8 cellular contexts compared by ENCODE assay signal in the genomic region with DNA sequence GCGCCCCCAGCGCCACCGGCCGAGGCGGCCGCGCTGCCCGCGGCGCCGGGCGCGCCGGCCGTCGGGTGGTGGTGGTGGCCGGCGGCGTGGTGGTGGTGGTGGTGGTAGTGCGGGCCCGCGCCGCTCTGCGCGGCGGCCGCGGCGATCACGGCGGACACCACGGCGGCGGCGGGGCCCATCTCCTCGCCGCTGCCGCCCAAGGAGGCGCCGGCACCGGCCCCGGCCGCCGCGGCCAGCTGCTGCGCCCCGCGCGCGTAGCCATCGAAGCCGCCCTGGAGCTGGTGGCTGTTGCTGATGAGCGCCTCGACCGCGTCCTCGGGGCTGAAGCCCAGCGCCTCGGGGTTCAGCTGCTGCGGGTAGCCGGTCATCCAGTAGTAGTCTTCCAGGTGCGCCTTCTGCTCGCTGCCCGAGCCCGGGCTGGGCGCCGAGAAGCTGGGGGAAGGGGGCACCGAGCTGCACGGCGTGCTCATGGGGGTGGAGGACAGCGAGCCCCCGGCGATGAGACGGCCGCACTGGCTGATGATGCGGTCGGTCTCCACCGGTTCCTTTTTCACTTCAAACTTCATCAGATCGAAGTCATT. TPM values are rescaled to one million over a fixed set of nuclear protein-coding genes. Genes with fewer than 3 reads are reported as not detected.
DNase-seq lines count a peak whose midpoint lies in the region; ATAC-seq and TF ChIP-seq lines count a peak whose summit lies in the region.

No MANE protein-coding gene starts in this region.

- H3K27ac Mint-ChIP-seq in Calu3 (ENCODE audit: unreplicated experiment) = no peak overlapping the region
- H3K27ac Mint-ChIP-seq in memory B cell = no peak overlapping the region

- CTCF ChIA-PET in Calu3 (lab: Charles Lee) = interaction anchor here (1.3 kb wide), 1 partner anchor 41 kb away, joined by 3 read pairs; no protein-coding TSS in a partner anchor

- H3K27ac ChIP-seq in SK-N-MC (no peak overlapping the region), coronary artery (peak overlapping the region; percentile 93 to 96), tibial artery (peak overlapping the region; percentile 83 to 91)

- no peaks in the 10 kb centered on the region for H3K9me3 Mint-ChIP-seq in Calu3 (ENCODE audit: low read depth, unreplicated experiment)
- H3K9me3 Mint-ChIP-seq in memory B cell = no peaks in the 10 kb centered on the region

- ATAC-seq in memory B cell (ENCODE audit: low read depth) (no peak), HG03135 (IDR thresholded peaks at IDR 0.05; ENCODE audit: unreplicated experiment) (no peak)

- peak; percentile 20 for DNase-seq in Calu3
- no peak for DNase-seq in SK-N-MC (ENCODE audit: low read depth, low spot score)
- DNase-seq in coronary artery (ENCODE audit: low spot score) = peak; percentile 75
- DNase-seq in memory B cell (ENCODE audit: low spot score in 2 of 2) = peak in 1 of 2 donors; percentile 20
- DNase-seq in tibial artery = no peak
- no peak for DNase-seq in occipital lobe (lab: John Stamatoyannopoulos, UW)
- no peak for DNase-seq in A172 (ENCODE audit: low spot score)

- H3K4me3 ChIP-seq in SK-N-MC = peak overlapping the region; percentile 76
- H3K4me3 ChIP-seq in coronary artery = peak overlapping the region; percentile 80
- peak overlapping the region; percentile 63 to 78 for H3K4me3 ChIP-seq in tibial artery

- no peak overlapping the region for H3K9ac ChIP-seq in SK-N-MC (ENCODE audit: insufficient read length)

- intact Hi-C loops in Calu3 (cut with micrococcal nuclease; ENCODE audit: unreplicated experiment) (loop anchor here (10.0 kb wide), 1 partner anchor 1095 kb away; no protein-coding TSS in a partner anchor), tibial artery (cut with DNase I; ENCODE audit: low total_unique reads) (loop anchor here (5.0 kb wide), 1 partner anchor 113 kb away; no protein-coding TSS in a partner anchor)

- no peak for TF ChIP-seq CTCF in Calu3 (IDR thresholded peaks at IDR 0.05; ENCODE audit: unreplicated experiment)
- no peak for TF ChIP-seq CTCF in coronary artery (IDR thresholded peaks at IDR 0.05)
- TF ChIP-seq CTCF in tibial artery (IDR thresholded peaks at IDR 0.05) = no peak

- peaks cover 30% of the 10 kb centered on the region for H3K36me3 Mint-ChIP-seq in Calu3 (ENCODE audit: insufficient read depth, unreplicated experiment)
- no peaks in the 10 kb centered on the region for H3K36me3 Mint-ChIP-seq in memory B cell

- H3K4me1 Mint-ChIP-seq in Calu3 (ENCODE audit: low read depth, unreplicated experiment) = peaks cover 24% of the 10 kb centered on the region
- peaks cover 12% of the 10 kb centered on the region for H3K4me1 Mint-ChIP-seq in memory B cell

- H3K4me3 Mint-ChIP-seq in Calu3 (ENCODE audit: low read depth, unreplicated experiment) = peak overlapping the region; percentile 81
- peak overlapping the region; percentile 72 for H3K4me3 Mint-ChIP-seq in memory B cell

- H3K36me3 ChIP-seq in SK-N-MC (ENCODE audit: insufficient read depth, low read length) (no peaks in the 10 kb centered on the region), tibial artery (no peaks in the 10 kb centered on the region)

- no TSS peak for BruUV-seq in Calu3 (replicated peaks; lab: Mats Ljungman, UMichigan)

- H3K9me3 ChIP-seq in SK-N-MC (ENCODE audit: low read depth, low read length) = no peaks in the 10 kb centered on the region
- no peaks in the 10 kb centered on the region for H3K9me3 ChIP-seq in tibial artery

- H3K27me3 Mint-ChIP-seq in Calu3 (ENCODE audit: unreplicated experiment) = peaks cover 52% of the 10 kb centered on the region
- peaks cover 28% of the 10 kb centered on the region for H3K27me3 Mint-ChIP-seq in memory B cell

- H3K27me3 ChIP-seq in tibial artery = no peaks in the 10 kb centered on the region

- H3K4me1 ChIP-seq in tibial artery = peaks cover 0 to 35% (median 2%) of the 10 kb centered on the region in 4 donors

RNA-seq across cellular contexts. Expression of a gene that starts 1.2 kb away (rescaled TPM):
- total RNA-seq in Calu3 (2022) (0.64 and 0.97 TPM in 2 replicates), occipital lobe (26.8 TPM)
- 0.12 TPM in 1 of 2 replicates, not detected in the other for total RNA-seq in A172 (2014; rRNA removed; shearing (Covaris generic))

Comparison
In these comparisons a context has a peak if more than half of its experiments do, and no peak if none do; other contexts are left out.
1. DNase-seq: peak in Calu3 (single experiment) and coronary artery (single experiment); none in SK-N-MC (single experiment), tibial artery (0 of 2), occipital lobe (single experiment) and A172 (single experiment).
2. RNA of a gene that starts 1.2 kb away (total RNA-seq): 26.8 TPM in occipital lobe (single experiment); 0.64 to 0.97 TPM in Calu3 and 0.12 TPM in A172; every median in the first group is over 10 times any median in the second.
3. Peak in every context shown above with its lines, with median percentiles within 50 percentile points of each other: H3K4me3 ChIP-seq.